Comparison of ENCODE assay signal across 8 cellular contexts in genomic region chr12:6469609-6470374, GRCh38. TPM values are rescaled to one million over a fixed set of nuclear protein-coding genes. Genes with fewer than 3 reads are reported as not detected.
A peak's percentile ranks its signal among the peaks of the same experiment; 100 is the strongest.
DNase-seq lines count a peak whose midpoint lies in the region; ATAC-seq, FAIRE-seq and TF ChIP-seq lines count a peak whose summit lies in the region.

No MANE protein-coding gene starts in this region.

- BruUV-seq in MCF 10A (replicated peaks; lab: Mats Ljungman, UMichigan) = TSS peak; percentile 49

- peaks cover 11 to 16% of the 10 kb centered on the region in 2 donors for H3K36me3 ChIP-seq in mucosa of rectum (ENCODE audit: control insufficient read depth in 2 of 2, insufficient read depth in 2 of 2, low read length in 2 of 2)

- POLR2A ChIA-PET in AG04450 (lab: Yijun Ruan, JAX) = interaction anchor here (0.6 to 2.8 kb wide), 38 partner anchors 8 to 297 kb away, joined by 3 to 45 read pairs (median 6); partner anchors contain the start of genes GAPDH, LTBR, MRPL51 and TAPBPL
- POLR2A ChIA-PET in MCF 10A (lab: Yijun Ruan, JAX) = interaction anchor here (0.7 to 4.3 kb wide), 27 partner anchors 9 to 493 kb away, joined by 3 to 59 read pairs (median 4); partner anchors contain the start of genes GAPDH, LTBR, MRPL51 and SCNN1A

- H3K27ac ChIP-seq in AG04450 (ENCODE audit: low read depth, low read length) = no peak overlapping the region
- peak overlapping the region; percentile 97 for H3K27ac ChIP-seq in mucosa of rectum (ENCODE audit: low read depth in 2 of 2, low read length in 2 of 2)

- CTCF ChIA-PET in AG04450 (lab: Charles Lee) = interaction anchor here (1.0 to 2.9 kb wide), 4 partner anchors 11 to 68 kb away, joined by 3 to 10 read pairs (median 4); partner anchors contain the start of gene MRPL51
- CTCF ChIA-PET in MCF 10A (lab: Yijun Ruan, JAX) = interaction anchor here (0.6 to 3.3 kb wide), 9 partner anchors 17 to 409 kb away, joined by 3 to 18 read pairs (median 3); no protein-coding TSS in a partner anchor

- H3K4me3 Mint-ChIP-seq in MCF 10A (ENCODE audit: unreplicated experiment) = peak overlapping the region; percentile 72

- no peak for ATAC-seq in esophagus mucosa

- H3K9me3 ChIP-seq in AG04450 (ENCODE audit: control insufficient read depth, insufficient read depth, low read length) (no peaks in the 10 kb centered on the region; the same call in 1 of the 2 replicates), mucosa of rectum (ENCODE audit: control insufficient read depth in 2 of 2, low read length in 2 of 2) (no peaks in the 10 kb centered on the region)

- peak overlapping the region; percentile 87 for H3K27ac Mint-ChIP-seq in MCF 10A (ENCODE audit: low read depth, unreplicated experiment)

- no peaks in the 10 kb centered on the region for H3K9me3 Mint-ChIP-seq in MCF 10A (ENCODE audit: unreplicated experiment)

- peak; percentile 9 for FAIRE-seq in HTR-8/SVneo (lab: Jason Lieb, UNC)

- peaks cover 18 to 30% of the 10 kb centered on the region in 2 donors for H3K4me1 ChIP-seq in mucosa of rectum (ENCODE audit: control insufficient read depth in 2 of 2, insufficient read depth in 2 of 2, low read length in 2 of 2)

- peaks cover 13% of the 10 kb centered on the region for H3K4me1 Mint-ChIP-seq in MCF 10A (ENCODE audit: insufficient read depth, unreplicated experiment)

- H3K4me3 ChIP-seq in AG04450 (ENCODE audit: low read depth, low read length) (peak overlapping the region; percentile 84), mucosa of rectum (ENCODE audit: low read length in 2 of 2) (peak overlapping the region; percentile 75 to 85)

- intact Hi-C loops in MCF 10A (cut with micrococcal nuclease) = loop anchor here (2.0 to 10.0 kb wide), 4 partner anchors 65 to 482 kb away; partner anchors contain the start of gene GAPDH

- H3K27me3 ChIP-seq in AG04450 (ENCODE audit: control insufficient read depth, insufficient read depth, low read length) (no peaks in the 10 kb centered on the region), mucosa of rectum (ENCODE audit: control insufficient read depth in 2 of 2, insufficient read depth in 2 of 2, low read length in 2 of 2) (no peaks in the 10 kb centered on the region)

- peaks cover 21% of the 10 kb centered on the region for H3K36me3 Mint-ChIP-seq in MCF 10A (ENCODE audit: insufficient read depth, unreplicated experiment)

- peak overlapping the region; percentile 79 to 87 for H3K9ac ChIP-seq in mucosa of rectum (ENCODE audit: low read depth in 1 of 2, low read length in 2 of 2)

- TF ChIP-seq CTCF in AG04450 (IDR thresholded peaks at IDR 0.05; ENCODE audit: low read depth, low read length) (no peak), MCF 10A (IDR thresholded peaks at IDR 0.05; ENCODE audit: unreplicated experiment) (no peak)

- no peaks in the 10 kb centered on the region for H3K27me3 Mint-ChIP-seq in MCF 10A (ENCODE audit: insufficient read depth, unreplicated experiment)

- DNase-seq in AG04450 (ENCODE audit: low read depth, low spot score) (no peak), HTR-8/SVneo (ENCODE audit: insufficient read length, low spot score) (no peak), MCF 10A (ENCODE audit: unreplicated experiment) (no peak), GM03348 (ENCODE audit: low spot score) (no peak), kidney tubule cell (ENCODE audit: low spot score) (no peak)
- no peak for DNase-seq in activated CD4-positive, alpha-beta T cell treated with anti-CD3 and anti-CD28 coated beads, Interleukin-2, amount 50 U/mL, for 1 hour

RNA-seq across cellular contexts. Expression of gene VAMP1, which starts 0.7 kb away (rescaled TPM):
- 15.1 and 18.3 TPM in 2 replicates for polyA plus RNA-seq in AG04450 (2011; rRNA removed)
- polyA minus RNA-seq in AG04450 (2011; rRNA and poly(A)+ RNA removed) = 8.6 and 13.2 TPM in 2 replicates
- total RNA-seq in MCF 10A (2022) = 2.5 and 2.9 TPM in 2 replicates
- total RNA-seq in esophagus mucosa = 1.6 TPM

RNA-seq across cellular contexts. Expression of gene TAPBPL, which starts 17.9 kb away (rescaled TPM):
- 10.2 and 13.5 TPM in 2 replicates for polyA plus RNA-seq in AG04450 (2011; rRNA removed)
- polyA minus RNA-seq in AG04450 (2011; rRNA and poly(A)+ RNA removed) = 7.0 and 12.5 TPM in 2 replicates
- total RNA-seq in MCF 10A (2022) (8.1 and 9.3 TPM in 2 replicates), esophagus mucosa (11.4 TPM)

RNA-seq across cellular contexts. Expression of gene MRPL51, which starts 23.3 kb away (rescaled TPM):
- polyA plus RNA-seq in AG04450 (2011; rRNA removed) = 120 and 165 TPM in 2 replicates
- 30.0 and 35.1 TPM in 2 replicates for polyA minus RNA-seq in AG04450 (2011; rRNA and poly(A)+ RNA removed)
- total RNA-seq in MCF 10A (2022) = 230 and 314 TPM in 2 replicates
- total RNA-seq in esophagus mucosa = 180 TPM

RNA-seq across cellular contexts. Expression of gene NCAPD2, which starts 24.1 kb away (rescaled TPM):
- polyA plus RNA-seq in AG04450 (2011; rRNA removed) = 36.1 and 38.4 TPM in 2 replicates
- 55.6 and 63.1 TPM in 2 replicates for polyA minus RNA-seq in AG04450 (2011; rRNA and poly(A)+ RNA removed)
- total RNA-seq in MCF 10A (2022) (31.9 and 52.0 TPM in 2 replicates), esophagus mucosa (37.4 TPM)

RNA-seq across cellular contexts. Expression of gene CD27, which starts 25.0 kb away (rescaled TPM):
- polyA plus RNA-seq in AG04450 (2011; rRNA removed) = not detected in 2 replicates
- polyA minus RNA-seq in AG04450 (2011; rRNA and poly(A)+ RNA removed) = not detected in 2 replicates
- total RNA-seq in MCF 10A (2022) (not detected in 2 replicates), esophagus mucosa (0.40 TPM)
